ENCODE assay signal across 20 cellular contexts in genomic region chr4:169690787-169691186, GRCh38.
"Had no signal": no experiment of that assay in that cellular context is flagged by ENCODE, and none has a peak within 500 bp of the region (broad histone marks: within the 10 kb centered on the region; RNA-seq: fewer than 3 reads in every experiment).

No MANE protein-coding gene starts in this region.

- ATAC-seq: mucosa of descending colon; naive thymus-derived CD8-positive, alpha-beta T cell; psoas muscle; right cardiac atrium; stimulated activated effector memory CD8-positive, alpha-beta T cell treated with anti-CD3 and anti-CD28 coated beads, Interleukin-12 subunit alpha, Interleukin-12 subunit beta, amount 100 ng/mL, for 72 hours; stimulated activated naive CD8-positive, alpha-beta T cell treated with anti-CD3 and anti-CD28 coated beads, Interleukin-15, Interleukin-2, amounts not matched to agents 100 U/mL and 50 U/mL, for 24 hours had no signal

- H3K27ac ChIP-seq: colonic mucosa, hepatocyte, neutrophil, psoas muscle, tibial artery had no signal

- H3K27me3 ChIP-seq: colonic mucosa, hepatocyte, neutrophil, tibial artery had no signal

- H3K79me2 ChIP-seq: hepatocyte had no signal

- H3K4me1 ChIP-seq: colonic mucosa, psoas muscle, tibial artery had no signal

- H3K4me3 ChIP-seq: colonic mucosa, hepatocyte, mucosa of descending colon, psoas muscle, smooth muscle cell, tibial artery had no signal

- H2AFZ ChIP-seq: hepatocyte had no signal

- H3K4me2 ChIP-seq: hepatocyte, smooth muscle cell had no signal

- DNase-seq: cerebellar nuclear complex; colonic mucosa; dermis blood vessel endothelial cell; erythroblast; foreskin melanocyte; head of caudate nucleus; kidney glomerular epithelial cell; mammary epithelial cell; mucosa of descending colon; naive thymus-derived CD8-positive, alpha-beta T cell; psoas muscle; right cardiac atrium; stimulated activated CD4-positive, alpha-beta T cell treated with anti-CD3 and anti-CD28 coated beads, Interleukin-2, amount 100 ng/mL, for 48 hours; stimulated activated CD8-positive, alpha-beta memory T cell treated with anti-CD3 and anti-CD28 coated beads, Interleukin-4, amount 100 ng/mL, for 48 hours; stimulated activated naive CD8-positive, alpha-beta T cell treated with anti-CD3 and anti-CD28 coated beads, Interleukin-15, Interleukin-2, amounts not matched to agents 100 U/mL and 50 U/mL, for 24 hours; tibial artery had no signal

- H3K9me3 ChIP-seq: colonic mucosa, mucosa of descending colon, neutrophil, psoas muscle, tibial artery had no signal
